Comparison of ENCODE assay signal across 1 cellular context in genomic region chr12:117026343-117026742, GRCh38.
TF ChIP-seq lines count a peak whose summit lies in the region.

No MANE protein-coding gene starts in this region.

TF ChIP-seq in GM23338, 12 proteins besides CTCF, POLR2A, EP300 and RAD21 (continued from another document):
- TF ChIP-seq NANOG (IDR thresholded peaks at IDR 0.05; ENCODE audit: borderline replicate concordance), result no peak
- TF ChIP-seq ZNF114 (CRISPR knock-in tag; IDR thresholded peaks at IDR 0.05), result no peak
- TF ChIP-seq STAT1 (IDR thresholded peaks at IDR 0.05; ENCODE audit: unreplicated experiment), result no peak
- TF ChIP-seq CREB1 (CRISPR knock-in tag; IDR thresholded peaks at IDR 0.05; ENCODE audit: low read depth), result no peak
- no peak for TF ChIP-seq ETS1 (IDR thresholded peaks at IDR 0.05)
- no peak for TF ChIP-seq EZH2phosphoT487 (IDR thresholded peaks at IDR 0.05; ENCODE audit: unreplicated experiment)
